8 cellular contexts compared by ENCODE assay signal in the genomic region with DNA sequence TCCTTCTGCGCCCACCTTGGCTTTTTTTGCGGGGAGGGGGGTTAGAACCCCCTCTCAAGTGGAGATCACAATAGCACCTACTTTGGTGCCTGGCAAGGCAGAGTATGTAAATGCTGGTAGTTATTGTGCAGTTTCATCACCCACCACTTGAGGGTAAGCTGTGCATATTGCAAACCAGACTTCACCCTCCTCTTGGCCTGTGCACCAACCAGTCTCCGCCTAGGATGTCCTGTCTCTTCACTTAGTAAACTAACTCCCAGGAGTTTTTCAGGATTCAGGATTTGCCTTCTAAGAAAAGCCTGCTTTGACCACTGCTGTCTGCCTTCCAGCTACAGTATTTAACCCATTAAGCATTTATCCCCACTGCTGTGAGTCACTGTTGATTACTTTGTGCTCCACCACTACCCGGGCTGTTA. TPM values are rescaled to one million over a fixed set of nuclear protein-coding genes. Genes with fewer than 3 reads are reported as not detected.
DNase-seq lines count a peak whose midpoint lies in the region; ATAC-seq and TF ChIP-seq lines count a peak whose summit lies in the region.

No MANE protein-coding gene starts in this region.

- H3K36me3 ChIP-seq in heart left ventricle = peaks cover 0 to 24% (median 20%) of the 10 kb centered on the region in 9 donors

- TF ChIP-seq CTCF in heart left ventricle (IDR thresholded peaks at IDR 0.05) = peak; percentile 38 to 70 (median 55)

- intact Hi-C loops in heart left ventricle (cut with DNase I) = loop anchor here in 1 of 10 donors (2.0 kb wide), 1 partner anchor 14 kb away; no protein-coding TSS in a partner anchor

- DNase-seq in ACHN = peak; percentile 74
- peak; percentile 82 for DNase-seq in GM03348 (ENCODE audit: low spot score)
- DNase-seq in NOMO-1 treated with dmso at 0.1 percent for 144 hours (lab: John Stamatoyannopoulos, UW; ENCODE audit: unreplicated experiment) = peak; percentile 9
- DNase-seq in activated naive CD4-positive, alpha-beta T cell treated with anti-CD3 and anti-CD28 coated beads, Interleukin-2, amount 50 U/mL, for 16 hours = peak; percentile 37
- DNase-seq in heart left ventricle = peak in 4 of 5 donors; percentile 40 to 57 (median 52)

- 30 to 48% (median 42%) methylated on average over 4 of the region's 4 CpGs for WGBS in heart left ventricle, 4 donors

- no peaks in the 10 kb centered on the region for H3K27me3 ChIP-seq in heart left ventricle

- no peak for TF ChIP-seq POLR2A in heart left ventricle (IDR thresholded peaks at IDR 0.05)

- ATAC-seq in HG03520 (IDR thresholded peaks at IDR 0.05; ENCODE audit: unreplicated experiment) = peak; percentile 50
- peak; percentile 61 to 80 (median 72) for ATAC-seq in heart left ventricle
- ATAC-seq in HG03025 (IDR thresholded peaks at IDR 0.05; ENCODE audit: low FRiP score, unreplicated experiment) = no peak

- peak overlapping the region in 7 of 12 donors; percentile 3 to 55 (median 24) for H3K27ac ChIP-seq in heart left ventricle
- peak overlapping the region in 12 of 21 experiments; percentile 30 to 97 (median 60) for H3K27ac ChIP-seq in skin epidermis

- H3K9me3 ChIP-seq in heart left ventricle = no peaks in the 10 kb centered on the region

- in situ Hi-C loops in ACHN (cut with HindIII; ENCODE audit: low pct_ligation_motif_present, low pct_unique_long_range_greater_than_20kb, low sequenced_read_pairs) = no loop called here

- H3K4me3 ChIP-seq in heart left ventricle (no peak overlapping the region), skin epidermis (no peak overlapping the region)

- H3K4me1 ChIP-seq in heart left ventricle = peaks cover 6 to 45% (median 21%) of the 10 kb centered on the region in 12 donors

RNA-seq across cellular contexts. Expression of a gene that starts 2.0 kb away (rescaled TPM):
- 100 to 1,000 TPM in 1 of 9 donors, 10 to 100 TPM in 8; 69.2 to 116 (median 83.1) TPM for total RNA-seq in heart left ventricle
- polyA plus RNA-seq in heart left ventricle = 100 to 1,000 TPM in 1 of 2 donors, 10 to 100 TPM in 1; 88.7 to 188 TPM

RNA-seq across cellular contexts. Expression of a gene that starts 8.5 kb away (rescaled TPM):
- total RNA-seq in heart left ventricle = 1 to 10 TPM in 8 of 9 donors, under 1 TPM in 1; 0.63 to 8.6 (median 2.7) TPM
- 1 to 10 TPM; 1.3 to 1.9 TPM for polyA plus RNA-seq in heart left ventricle

RNA-seq across cellular contexts. Expression of a gene that starts 8.8 kb away (rescaled TPM):
- 1 to 10 TPM; 1.8 to 6.3 (median 2.9) TPM for total RNA-seq in heart left ventricle
- 1 to 10 TPM; 1.4 to 1.8 TPM for polyA plus RNA-seq in heart left ventricle

RNA-seq across cellular contexts. Expression of a gene that starts 9.4 kb away (rescaled TPM):
- total RNA-seq in heart left ventricle = 1 to 10 TPM; 5.3 to 8.8 (median 5.9) TPM
- 10 to 100 TPM; 11.5 to 15.8 TPM for polyA plus RNA-seq in heart left ventricle

RNA-seq across cellular contexts. Expression of a gene that starts 15.7 kb away (rescaled TPM):
- total RNA-seq in heart left ventricle = 1 to 10 TPM in 7 of 9 donors, under 1 TPM in 2; 0.38 to 8.7 (median 4.2) TPM
- 1 to 10 TPM; 4.4 to 6.6 TPM for polyA plus RNA-seq in heart left ventricle

Comparison
In these comparisons a context has a peak if more than half of its experiments do, and no peak if none do; other contexts are left out.
1. DNase-seq: peak in every context shown above with its lines; median percentile 82 in GM03348; 74 in ACHN; 52 in heart left ventricle; 37 in activated naive CD4-positive, alpha-beta T cell treated with anti-CD3 and anti-CD28 coated beads, Interleukin-2, amount 50 U/mL, for 16 hours; 9 in NOMO-1 treated with dmso at 0.1 percent for 144 hours.